1 cellular context compared by ENCODE assay signal in the genomic region with DNA sequence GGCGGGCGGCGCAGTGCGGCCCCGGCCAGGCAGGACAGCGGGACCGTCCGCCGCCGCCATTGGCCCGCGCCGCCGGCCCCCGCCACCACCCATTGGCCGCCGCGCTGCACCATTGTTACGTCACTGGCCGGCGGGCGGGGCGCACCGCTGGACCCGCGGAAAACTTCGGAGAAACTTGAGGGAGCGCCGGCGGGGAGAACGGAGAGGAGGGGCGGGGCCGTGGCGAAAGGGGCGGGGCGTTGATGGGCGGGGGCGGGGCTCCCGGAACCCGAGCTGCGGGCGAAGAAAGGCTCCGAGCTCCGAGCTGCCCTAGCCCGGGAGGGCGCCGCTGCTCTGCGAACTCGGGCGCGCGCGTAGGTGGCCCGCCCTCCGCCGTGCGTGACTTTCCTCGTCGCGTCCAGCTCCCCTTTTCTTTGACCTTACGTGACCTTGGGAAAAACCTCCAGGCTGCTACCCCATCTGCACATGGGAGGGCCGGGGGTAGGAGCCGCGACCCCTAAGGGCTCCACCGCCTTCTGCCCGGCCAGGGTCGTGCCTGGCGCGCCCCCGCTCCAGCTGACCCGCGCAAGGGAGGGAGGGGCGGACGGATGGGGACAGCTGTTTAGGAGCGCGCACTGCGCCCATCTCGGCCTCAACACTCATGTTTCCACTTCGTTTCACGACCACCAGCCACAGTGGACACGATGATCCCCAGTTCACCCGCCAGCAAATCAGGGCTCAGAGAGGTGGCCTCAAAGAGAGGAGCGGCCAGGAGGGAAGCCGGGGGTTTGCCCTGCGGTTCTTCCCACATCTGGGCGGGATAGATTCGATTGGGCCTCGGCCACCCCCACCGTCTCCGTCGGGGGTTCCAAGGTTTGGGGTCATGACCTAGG.
TF ChIP-seq lines count a peak whose summit lies in the region.

ANKRD9 (minus strand) TSS at position 33 of the 872 bp plus-strand sequence. CDS start 1,887 bp downstream, outside the sequence.

TF ChIP-seq in WTC11, 78 proteins besides CTCF, POLR2A, EP300 and RAD21 (continued from another document):
- TF ChIP-seq ESRRA (CRISPR knock-in tag; IDR thresholded peaks at IDR 0.05; ENCODE audit: borderline replicate concordance), result peak; percentile 81; the same call in 1 of the 2 replicates
- TF ChIP-seq EMX1 (CRISPR knock-in tag; IDR thresholded peaks at IDR 0.05), result no peak
- peak; percentile 40; the same call in 1 of the 2 replicates for TF ChIP-seq ETV6 (CRISPR knock-in tag; IDR thresholded peaks at IDR 0.05)
- peak; percentile 47; the same call in 1 of the 2 replicates for TF ChIP-seq MAX (CRISPR knock-in tag; IDR thresholded peaks at IDR 0.05)
- TF ChIP-seq HMGA2 (CRISPR knock-in tag; IDR thresholded peaks at IDR 0.05), result no peak
- TF ChIP-seq ARID4B (CRISPR knock-in tag; IDR thresholded peaks at IDR 0.05; ENCODE audit: borderline replicate concordance), result 0 out of 2 replicates have a peak, but pooled peaks have one; percentile 13
- no peak for TF ChIP-seq JAZF1 (CRISPR knock-in tag; IDR thresholded peaks at IDR 0.05)
- no peak for TF ChIP-seq TEAD4 (CRISPR knock-in tag; IDR thresholded peaks at IDR 0.05)
TF ChIP-seq in WTC11: peak in this region for 12.
